Comparison of ENCODE assay signal across 16 cellular contexts in genomic region chr6:17490724-17491123, GRCh38.
DNase-seq lines count a peak whose midpoint lies in the region; ATAC-seq and TF ChIP-seq lines count a peak whose summit lies in the region.
"Had no signal": no experiment of that assay in that cellular context is flagged by ENCODE, and none has a peak within 500 bp of the region (broad histone marks: within the 10 kb centered on the region; RNA-seq: fewer than 3 reads in every experiment).

No MANE protein-coding gene starts in this region.

- no peaks in the 10 kb centered on the region for H3K79me2 ChIP-seq in MM.1S (ENCODE audit: low read length)

- peaks cover 56% of the 10 kb centered on the region for H3K4me1 Mint-ChIP-seq in chondrocyte (ENCODE audit: low read depth)
- H3K4me1 Mint-ChIP-seq in T-helper 17 cell = peaks cover 8% of the 10 kb centered on the region

- no peak overlapping the region for H3K4me3 ChIP-seq in MM.1S (ENCODE audit: low read length)
- no peak overlapping the region for H3K4me3 ChIP-seq in skeletal muscle cell (ENCODE audit: low read depth, low read length)
- H3K4me3 ChIP-seq: right lobe of liver had no signal

- no peak overlapping the region for H3K9ac ChIP-seq in MM.1S (ENCODE audit: low read length)

- H3K9me3 ChIP-seq in MM.1S (replicated peaks; ENCODE audit: insufficient read depth, low read length) (no peaks in the 10 kb centered on the region), T-helper 17 cell (ENCODE audit: control insufficient read depth, low read length, poor library complexity, severe bottlenecking) (no peaks in the 10 kb centered on the region)
- H3K9me3 ChIP-seq: right lobe of liver had no signal

- H3K27me3 ChIP-seq in MM.1S (replicated peaks; ENCODE audit: insufficient read depth, low read length) = no peaks in the 10 kb centered on the region
- H3K27me3 ChIP-seq: right lobe of liver had no signal

- peak; percentile 47 for DNase-seq in MM.1S
- DNase-seq in chondrocyte (ENCODE audit: low spot score) = no peak
- peak; percentile 52 for DNase-seq in skeletal muscle cell (ENCODE audit: low read depth)
- DNase-seq in Kasumi-1 (lab: John Stamatoyannopoulos, UW) = no peak
- DNase-seq in T-helper 17 cell = no peak
- DNase-seq in NCI-H1436 treated with DMSO at 0.1 percent for 48 hours (lab: John Stamatoyannopoulos, UW) = no peak
- DNase-seq: activated CD4-positive, alpha-beta T cell treated with anti-CD3 and anti-CD28 coated beads, Interleukin-2, amount 10 ng/mL, durations not matched to agents 24 days and 14 days; activated T-cell treated with anti-CD3 and anti-CD28 coated beads, Interleukin-2, amount 50 U/mL, for 72 hours; anterior cingulate cortex; CD8-positive, alpha-beta T cell; KBM-7; naive B cell; right lobe of liver had no signal

- no peaks in the 10 kb centered on the region for H3F3A ChIP-seq in MM.1S (ENCODE audit: insufficient read depth, low read length)

- H3K27ac Mint-ChIP-seq in chondrocyte (ENCODE audit: unreplicated experiment) = peak overlapping the region; percentile 92
- no peak overlapping the region for H3K27ac Mint-ChIP-seq in T-helper 17 cell
- H3K27ac Mint-ChIP-seq: activated CD4-positive, alpha-beta T cell treated with anti-CD3 and anti-CD28 coated beads, Interleukin-2, amount 10 ng/mL, durations not matched to agents 24 days and 14 days; activated T-cell treated with anti-CD3 and anti-CD28 coated beads, Interleukin-2, amount 50 U/mL, for 72 hours; CD8-positive, alpha-beta T cell; naive B cell had no signal

- 0 out of 2 replicates have a peak overlapping the region, but pooled peaks have one; percentile 15 for H2AFZ ChIP-seq in MM.1S (ENCODE audit: low read length)

- peak; percentile 74 for ATAC-seq in GM18498 (IDR thresholded peaks at IDR 0.05; ENCODE audit: unreplicated experiment)
- ATAC-seq in HG03354 (IDR thresholded peaks at IDR 0.05; ENCODE audit: poor library complexity, severe bottlenecking, unreplicated experiment) = no peak
- no peak for ATAC-seq in T-helper 17 cell
- ATAC-seq: activated T-cell treated with anti-CD3 and anti-CD28 coated beads, Interleukin-2, amount 50 U/mL, for 72 hours; CD8-positive, alpha-beta T cell; Panc1 had no signal

- H3K4me3 Mint-ChIP-seq in chondrocyte (ENCODE audit: unreplicated experiment) (no peak overlapping the region), T-helper 17 cell (no peak overlapping the region)
- H3K4me3 Mint-ChIP-seq: activated CD4-positive, alpha-beta T cell treated with anti-CD3 and anti-CD28 coated beads, Interleukin-2, amount 10 ng/mL, durations not matched to agents 24 days and 14 days; activated T-cell treated with anti-CD3 and anti-CD28 coated beads, Interleukin-2, amount 50 U/mL, for 72 hours; CD8-positive, alpha-beta T cell; naive B cell had no signal

- no peaks in the 10 kb centered on the region for H4K20me1 ChIP-seq in MM.1S (ENCODE audit: insufficient read depth, low read length)

- H3K27ac ChIP-seq in MM.1S (ENCODE audit: low read length) = no peak overlapping the region
- H3K27ac ChIP-seq: right lobe of liver had no signal

- H3K9me2 ChIP-seq in MM.1S (replicated peaks; ENCODE audit: insufficient read depth, low read length) = no peaks in the 10 kb centered on the region

- peaks cover 12% of the 10 kb centered on the region for H3K36me3 Mint-ChIP-seq in chondrocyte (ENCODE audit: low read depth)
- H3K36me3 Mint-ChIP-seq in T-helper 17 cell (ENCODE audit: low read depth) = no peaks in the 10 kb centered on the region
- H3K36me3 Mint-ChIP-seq: CD8-positive, alpha-beta T cell; naive B cell had no signal

- H3K9me3 Mint-ChIP-seq in chondrocyte (ENCODE audit: low read depth) = no peaks in the 10 kb centered on the region
- H3K9me3 Mint-ChIP-seq: activated CD4-positive, alpha-beta T cell treated with anti-CD3 and anti-CD28 coated beads, Interleukin-2, amount 10 ng/mL, durations not matched to agents 24 days and 14 days; activated T-cell treated with anti-CD3 and anti-CD28 coated beads, Interleukin-2, amount 50 U/mL, for 72 hours; CD8-positive, alpha-beta T cell had no signal

- TF ChIP-seq CTCF in MM.1S (IDR thresholded peaks at IDR 0.05; ENCODE audit: low read length) (no peak), chondrocyte (IDR thresholded peaks at IDR 0.05) (no peak)

- no peaks in the 10 kb centered on the region for H3K36me3 ChIP-seq in MM.1S (replicated peaks; ENCODE audit: insufficient read depth, low read length)
- H3K36me3 ChIP-seq: right lobe of liver had no signal

- H3K27me3 Mint-ChIP-seq in chondrocyte (ENCODE audit: low read depth) = no peaks in the 10 kb centered on the region
- H3K27me3 Mint-ChIP-seq in T-helper 17 cell = peaks cover 79% of the 10 kb centered on the region

- H3K4me2 ChIP-seq in MM.1S (ENCODE audit: low read depth, low read length) = no peak overlapping the region

- H3K4me1 ChIP-seq in MM.1S (ENCODE audit: low read length) = no peaks in the 10 kb centered on the region

Comparison
In these comparisons a context has a peak if more than half of its experiments do, and no peak if none do; other contexts are left out.
1. DNase-seq: peak in MM.1S (single experiment) and skeletal muscle cell (single experiment); none in chondrocyte (single experiment), Kasumi-1 (0 of 2), T-helper 17 cell (0 of 3) and NCI-H1436 treated with DMSO at 0.1 percent for 48 hours (single experiment).